16 cellular contexts compared by ENCODE assay signal in genomic region chr16:82767808-82768207, GRCh38.
DNase-seq lines count a peak whose midpoint lies in the region; ATAC-seq and TF ChIP-seq lines count a peak whose summit lies in the region.
"Had no signal": no experiment of that assay in that cellular context is flagged by ENCODE, and none has a peak within 500 bp of the region (broad histone marks: within the 10 kb centered on the region; RNA-seq: fewer than 3 reads in every experiment).

No MANE protein-coding gene starts in this region.

- H3F3A ChIP-seq in smooth muscle cell (ENCODE audit: low read depth): no peaks in the 10 kb centered on the region

- TF ChIP-seq POLR2A in uterus (IDR thresholded peaks at IDR 0.05): no peak

- no peak for TF ChIP-seq CTCF in ascending aorta (IDR thresholded peaks at IDR 0.05)
- no peak for TF ChIP-seq CTCF in psoas muscle (IDR thresholded peaks at IDR 0.05)
- TF ChIP-seq CTCF in tibial artery (IDR thresholded peaks at IDR 0.05): no peak
- TF ChIP-seq CTCF in uterus (IDR thresholded peaks at IDR 0.05): no peak
- TF ChIP-seq CTCF in smooth muscle cell (IDR thresholded peaks at IDR 0.05; ENCODE audit: borderline replicate concordance, insufficient read depth, poor library complexity, severe bottlenecking): no peak

- no peaks in the 10 kb centered on the region for H3K79me2 ChIP-seq in smooth muscle cell (ENCODE audit: low read depth)

- H3K27ac ChIP-seq in ascending aorta (peak overlapping the region; percentile 40 to 60), psoas muscle (peak overlapping the region; percentile 60), tibial artery (peak overlapping the region; percentile 36 to 37), uterus (no peak overlapping the region), smooth muscle cell (ENCODE audit: low read depth) (no peak overlapping the region)

- intact Hi-C loops in ascending aorta (cut with DNase I) (no loop called here), left colon (cut with DNase I, micrococcal nuclease) (no loop called here), psoas muscle (cut with DNase I) (loop anchor here in 1 of 2 donors (1.0 kb wide), 1 partner anchor 14 kb away; no protein-coding TSS in a partner anchor), tibial artery (cut with DNase I; ENCODE audit: low total_unique reads) (no loop called here), uterus (cut with DNase I; ENCODE audit: low total_unique reads) (no loop called here)

- no peaks in the 10 kb centered on the region for H4K20me1 ChIP-seq in smooth muscle cell (ENCODE audit: low read depth)

- no peak overlapping the region for H3K4me2 ChIP-seq in smooth muscle cell

- no peak overlapping the region for H3K9ac ChIP-seq in smooth muscle cell (ENCODE audit: low read depth)

- no peak overlapping the region for H3K4me3 ChIP-seq in ascending aorta
- H3K4me3 ChIP-seq in psoas muscle: no peak overlapping the region
- H3K4me3 ChIP-seq in tibial artery: no peak overlapping the region
- no peak overlapping the region for H3K4me3 ChIP-seq in uterus
- H3K4me3 ChIP-seq in smooth muscle cell: no peak overlapping the region
- H3K4me3 ChIP-seq: HAP-1 had no signal

- H2AFZ ChIP-seq in smooth muscle cell (ENCODE audit: low read depth): no peak overlapping the region

- H3K4me1 ChIP-seq in ascending aorta (peaks cover 2 to 13% of the 10 kb centered on the region in 2 donors), psoas muscle (peaks cover 53% of the 10 kb centered on the region), tibial artery (peaks cover 0 to 27% (median 9%) of the 10 kb centered on the region in 4 donors), uterus (no peaks in the 10 kb centered on the region), smooth muscle cell (ENCODE audit: low read depth) (no peaks in the 10 kb centered on the region)
- H3K4me1 ChIP-seq: HAP-1 had no signal

- H3K9me3 ChIP-seq in ascending aorta: no peaks in the 10 kb centered on the region
- no peaks in the 10 kb centered on the region for H3K9me3 ChIP-seq in psoas muscle
- H3K9me3 ChIP-seq in tibial artery: no peaks in the 10 kb centered on the region
- no peaks in the 10 kb centered on the region for H3K9me3 ChIP-seq in uterus
- no peaks in the 10 kb centered on the region for H3K9me3 ChIP-seq in smooth muscle cell (replicated peaks; ENCODE audit: low read depth)
- H3K9me3 ChIP-seq: HAP-1 had no signal

- ATAC-seq in left colon: peak; percentile 64
- peak in 2 of 4 donors; percentile 18 to 26 for ATAC-seq in psoas muscle
- no peak for ATAC-seq in HG02973 (IDR thresholded peaks at IDR 0.05; ENCODE audit: unreplicated experiment)

- WGBS in psoas muscle, 3 donors: 91 to 100% (median 92%) methylated on average over 4 of the region's 4 CpGs
- 94% methylated on average over 4 of the region's 4 CpGs for WGBS in smooth muscle cell (ENCODE audit: low lambda C conversion rate)

- DNase-seq in ascending aorta (ENCODE audit: low spot score in 2 of 2): no peak
- no peak for DNase-seq in left colon
- DNase-seq in psoas muscle: no peak
- DNase-seq in tibial artery: no peak
- no peak for DNase-seq in uterus
- DNase-seq in smooth muscle cell (lab: John Stamatoyannopoulos, UW; ENCODE audit: unreplicated experiment): no peak
- DNase-seq: C1 segment of cervical spinal cord; Calu3; CD4-positive, alpha-beta memory T cell; COR-L47; DMS53; DMS79 treated with DMSO at 0.1 percent for 48 hours; GF-D8; GOT3 had no signal

- no peaks in the 10 kb centered on the region for H3K36me3 ChIP-seq in ascending aorta
- H3K36me3 ChIP-seq in psoas muscle (ENCODE audit: insufficient read depth in 1 of 2, low read depth in 1 of 2): no peaks in the 10 kb centered on the region
- no peaks in the 10 kb centered on the region for H3K36me3 ChIP-seq in tibial artery
- no peaks in the 10 kb centered on the region for H3K36me3 ChIP-seq in uterus
- no peaks in the 10 kb centered on the region for H3K36me3 ChIP-seq in smooth muscle cell (ENCODE audit: low read depth)
- H3K36me3 ChIP-seq: HAP-1 had no signal

- H3K27me3 ChIP-seq in ascending aorta (no peaks in the 10 kb centered on the region), psoas muscle (ENCODE audit: insufficient read depth in 3 of 3, low read length in 2 of 3) (no peaks in the 10 kb centered on the region), tibial artery (no peaks in the 10 kb centered on the region), uterus (no peaks in the 10 kb centered on the region), smooth muscle cell (ENCODE audit: low read depth) (peaks cover 11% of the 10 kb centered on the region)

Comparison
In these comparisons a context has a peak if more than half of its experiments do, and no peak if none do; other contexts are left out.
1. H3K27ac ChIP-seq: peak in ascending aorta (2 of 2), psoas muscle (single experiment) and tibial artery (2 of 2); none in uterus (0 of 2) and smooth muscle cell (single experiment).